10 cellular contexts compared by ENCODE assay signal in genomic region chr18:44723973-44724778, GRCh38. TPM values are rescaled to one million over a fixed set of nuclear protein-coding genes. Genes with fewer than 3 reads are reported as not detected.
DNase-seq lines count a peak whose midpoint lies in the region; ATAC-seq and TF ChIP-seq lines count a peak whose summit lies in the region.
"Had no signal": no experiment of that assay in that cellular context is flagged by ENCODE, and none has a peak within 500 bp of the region (broad histone marks: within the 10 kb centered on the region; RNA-seq: fewer than 3 reads in every experiment).

No MANE protein-coding gene starts in this region.

- no peaks in the 10 kb centered on the region for H3K27me3 ChIP-seq in upper lobe of right lung
- H3K27me3 ChIP-seq: adrenal gland had no signal

- H3K4me3 ChIP-seq in upper lobe of right lung = no peak overlapping the region
- H3K4me3 ChIP-seq: adrenal gland, SK-N-MC had no signal

- H3K27ac ChIP-seq in upper lobe of right lung = no peak overlapping the region
- H3K27ac ChIP-seq: SK-N-MC had no signal

- intact Hi-C loops in natural killer cell (cut with micrococcal nuclease) (loop anchor here (2.0 kb wide), 1 partner anchor 43 kb away; the partner anchor contains the start of gene SETBP1), upper lobe of right lung (cut with DNase I) (no loop called here)

- peaks cover 4% of the 10 kb centered on the region for H3K36me3 Mint-ChIP-seq in activated naive CD8-positive, alpha-beta T cell treated with anti-CD3 and anti-CD28 coated beads for 36 hours
- H3K36me3 Mint-ChIP-seq in natural killer cell = no peaks in the 10 kb centered on the region

- H3K9me3 ChIP-seq in upper lobe of right lung = no peaks in the 10 kb centered on the region
- H3K9me3 ChIP-seq: adrenal gland had no signal

- peak overlapping the region; percentile 83 for H3K27ac Mint-ChIP-seq in activated naive CD8-positive, alpha-beta T cell treated with anti-CD3 and anti-CD28 coated beads for 36 hours
- peak overlapping the region; percentile 70 to 94 for H3K27ac Mint-ChIP-seq in natural killer cell

- ATAC-seq in natural killer cell (no peak), upper lobe of right lung (no peak), HG03469 (IDR thresholded peaks at IDR 0.05; ENCODE audit: unreplicated experiment) (no peak)

- H3K27me3 Mint-ChIP-seq in activated naive CD8-positive, alpha-beta T cell treated with anti-CD3 and anti-CD28 coated beads for 36 hours = peaks cover 5% of the 10 kb centered on the region
- H3K27me3 Mint-ChIP-seq in natural killer cell (ENCODE audit: low read depth in 2 of 2) = no peaks in the 10 kb centered on the region

- peaks cover 3% of the 10 kb centered on the region for H3K9me3 Mint-ChIP-seq in activated naive CD8-positive, alpha-beta T cell treated with anti-CD3 and anti-CD28 coated beads for 36 hours
- no peaks in the 10 kb centered on the region for H3K9me3 Mint-ChIP-seq in natural killer cell

- H3K36me3 ChIP-seq in upper lobe of right lung = no peaks in the 10 kb centered on the region
- H3K36me3 ChIP-seq: adrenal gland had no signal

- peaks cover 46% of the 10 kb centered on the region for H3K4me1 Mint-ChIP-seq in activated naive CD8-positive, alpha-beta T cell treated with anti-CD3 and anti-CD28 coated beads for 36 hours
- H3K4me1 Mint-ChIP-seq in natural killer cell = peaks cover 69 to 89% of the 10 kb centered on the region in 2 donors

- peak; percentile 4 for DNase-seq in stimulated activated naive CD4-positive, alpha-beta T cell treated with Interleukin-2 at 50 U/mL for 16 hours (lab: John Stamatoyannopoulos, UW)
- no peak for DNase-seq in stimulated activated naive CD4-positive, alpha-beta T cell (lab: John Stamatoyannopoulos, UW)
- no peak for DNase-seq in activated naive CD8-positive, alpha-beta T cell treated with anti-CD3 and anti-CD28 coated beads for 36 hours
- no peak for DNase-seq in natural killer cell
- DNase-seq in cortex of kidney (lab: John Stamatoyannopoulos, UW) = no peak
- no peak for DNase-seq in iPS-NIHi7 (ENCODE audit: extremely low spot score)
- DNase-seq in upper lobe of right lung = no peak
- DNase-seq: adrenal gland had no signal

- no peak overlapping the region for H3K4me3 Mint-ChIP-seq in activated naive CD8-positive, alpha-beta T cell treated with anti-CD3 and anti-CD28 coated beads for 36 hours
- peak overlapping the region; percentile 74 for H3K4me3 Mint-ChIP-seq in natural killer cell

- TF ChIP-seq CTCF in natural killer cell (IDR thresholded peaks at IDR 0.05) = no peak
- TF ChIP-seq CTCF in upper lobe of right lung (IDR thresholded peaks at IDR 0.05) = no peak

- peaks cover 27% of the 10 kb centered on the region for H3K4me1 ChIP-seq in upper lobe of right lung

RNA-seq across cellular contexts. Expression of gene SETBP1, which starts 43.5 kb away (rescaled TPM):
- total RNA-seq in activated naive CD8-positive, alpha-beta T cell treated with anti-CD3 and anti-CD28 coated beads for 36 hours = 1 to 10 TPM; 3.8 to 3.9 TPM
- total RNA-seq in natural killer cell (10 to 100 TPM; 36.0 to 46.6 (median 41.2) TPM), upper lobe of right lung (39.5 TPM)
